In genomic region chr1:145859491-145860159, GRCh38 we compare ENCODE assay signal across 8 cellular contexts. TPM values are rescaled to one million over a fixed set of nuclear protein-coding genes. Genes with fewer than 3 reads are reported as not detected.
DNase-seq lines count a peak whose midpoint lies in the region; ATAC-seq and TF ChIP-seq lines count a peak whose summit lies in the region.

No MANE protein-coding gene starts in this region.

- H3K27ac Mint-ChIP-seq in activated CD8-positive, alpha-beta memory T cell treated with anti-CD3 and anti-CD28 coated beads, Interleukin-2, amount 10 ng/mL, durations not matched to agents 7 days and 5 days: peak overlapping the region; percentile 87
- peak overlapping the region; percentile 92 for H3K27ac Mint-ChIP-seq in endodermal cell

- H3K27me3 ChIP-seq in endodermal cell (ENCODE audit: control insufficient read depth, insufficient read depth, low read length, poor library complexity, severe bottlenecking): no peaks in the 10 kb centered on the region

- H3K9me3 Mint-ChIP-seq in activated CD8-positive, alpha-beta memory T cell treated with anti-CD3 and anti-CD28 coated beads, Interleukin-2, amount 10 ng/mL, durations not matched to agents 7 days and 5 days (ENCODE audit: low read depth): no peaks in the 10 kb centered on the region
- no peaks in the 10 kb centered on the region for H3K9me3 Mint-ChIP-seq in endodermal cell

- CTCF ChIA-PET in activated CD8-positive, alpha-beta memory T cell treated with anti-CD3 and anti-CD28 coated beads, Interleukin-2, amount 10 ng/mL, durations not matched to agents 7 days and 5 days (lab: Charles Lee): interaction anchor here (0.7 to 12.9 kb wide), 19 partner anchors 8 to 177 kb away, joined by 3 to 229 read pairs (median 4); partner anchors contain the start of genes ITGA10, LIX1L, NUDT17 and PEX11B

- H3K4me1 Mint-ChIP-seq in activated CD8-positive, alpha-beta memory T cell treated with anti-CD3 and anti-CD28 coated beads, Interleukin-2, amount 10 ng/mL, durations not matched to agents 7 days and 5 days: peaks cover 10% of the 10 kb centered on the region
- peaks cover 6% of the 10 kb centered on the region for H3K4me1 Mint-ChIP-seq in endodermal cell

- H3K9ac ChIP-seq in endodermal cell (ENCODE audit: extremely low read depth, low read length, poor library complexity, severe bottlenecking): peak overlapping the region; percentile 52

- peak overlapping the region; percentile 94 for H3K4me3 ChIP-seq in endodermal cell (ENCODE audit: low read length)
- H3K4me3 ChIP-seq in mesodermal cell (ENCODE audit: extremely low read depth, insufficient read depth, low read length, poor library complexity, severe bottlenecking): peak overlapping the region; percentile 79

- WGBS in endodermal cell (ENCODE audit: insufficient coverage in 1 of 2, insufficient read length in 1 of 2), 2 experiments: 1 to 5% methylated on average over 6 to 44 of the region's 44 CpGs
- WGBS in mesodermal cell (ENCODE audit: insufficient coverage in 2 of 2), 2 experiments: 0% methylated on average over 25 to 36 of the region's 44 CpGs

- peaks cover 4% of the 10 kb centered on the region for H3K36me3 Mint-ChIP-seq in activated CD8-positive, alpha-beta memory T cell treated with anti-CD3 and anti-CD28 coated beads, Interleukin-2, amount 10 ng/mL, durations not matched to agents 7 days and 5 days
- H3K36me3 Mint-ChIP-seq in endodermal cell (ENCODE audit: low read depth): peaks cover 21% of the 10 kb centered on the region

- peaks cover 11% of the 10 kb centered on the region for H3K27me3 Mint-ChIP-seq in activated CD8-positive, alpha-beta memory T cell treated with anti-CD3 and anti-CD28 coated beads, Interleukin-2, amount 10 ng/mL, durations not matched to agents 7 days and 5 days
- H3K27me3 Mint-ChIP-seq in endodermal cell (ENCODE audit: insufficient read depth): peaks cover 8% of the 10 kb centered on the region

- DNase-seq in CMK (ENCODE audit: low read depth) (peak; percentile 62), HS-5 (ENCODE audit: low read depth) (peak; percentile 59), NOMO-1 treated with DMSO at 0.1 percent for 48 hours (lab: John Stamatoyannopoulos, UW; ENCODE audit: unreplicated experiment) (peak; percentile 75), endodermal cell (peak; percentile 96)
- DNase-seq in activated CD8-positive, alpha-beta memory T cell treated with anti-CD3 and anti-CD28 coated beads, Interleukin-2, amount 10 ng/mL, durations not matched to agents 7 days and 5 days: peak; percentile 90
- peak; percentile 75 to 78 for DNase-seq in stimulated activated CD8-positive, alpha-beta memory T cell treated with anti-CD3 and anti-CD28 coated beads, Interleukin-15, amount 100 ng/mL, for 48 hours (ENCODE audit: low read depth in 2 of 2)

- H3K9me3 ChIP-seq in endodermal cell (ENCODE audit: control insufficient read depth, low read length) (no peaks in the 10 kb centered on the region), mesodermal cell (ENCODE audit: control insufficient read depth, low read length) (no peaks in the 10 kb centered on the region)

- H3K36me3 ChIP-seq in endodermal cell (ENCODE audit: control insufficient read depth, insufficient read depth, low read length) (peaks cover 25% of the 10 kb centered on the region), mesodermal cell (ENCODE audit: control insufficient read depth, insufficient read depth, low read length) (peaks cover 28% of the 10 kb centered on the region)

- TF ChIP-seq CTCF in endodermal cell (conservative IDR thresholded peaks at IDR 0.05): peak; percentile 44

- ATAC-seq in GM19467 (IDR thresholded peaks at IDR 0.05; ENCODE audit: unreplicated experiment): peak; percentile 65
- peak; percentile 79 for ATAC-seq in activated CD8-positive, alpha-beta memory T cell treated with anti-CD3 and anti-CD28 coated beads, Interleukin-2, amount 10 ng/mL, durations not matched to agents 7 days and 5 days

- H3K27ac ChIP-seq in endodermal cell (ENCODE audit: low read depth, low read length) (peak overlapping the region; percentile 76), mesodermal cell (ENCODE audit: low read depth, low read length, severe bottlenecking) (peak overlapping the region; percentile 79)

- peak overlapping the region; percentile 95 for H3K4me3 Mint-ChIP-seq in activated CD8-positive, alpha-beta memory T cell treated with anti-CD3 and anti-CD28 coated beads, Interleukin-2, amount 10 ng/mL, durations not matched to agents 7 days and 5 days
- H3K4me3 Mint-ChIP-seq in endodermal cell: peak overlapping the region; percentile 94

- H3K4me1 ChIP-seq in endodermal cell (ENCODE audit: control insufficient read depth, insufficient read depth, low read length): peaks cover 5% of the 10 kb centered on the region
- H3K4me1 ChIP-seq in mesodermal cell (ENCODE audit: control insufficient read depth, insufficient read depth, low read length, poor library complexity, severe bottlenecking): peaks cover 3% of the 10 kb centered on the region

RNA-seq across cellular contexts. Expression of gene PIAS3, which starts 0.7 kb away (rescaled TPM):
- 10 to 100 TPM; 20.3 to 23.6 TPM for total RNA-seq in activated CD8-positive, alpha-beta memory T cell treated with anti-CD3 and anti-CD28 coated beads, Interleukin-2, amount 10 ng/mL, durations not matched to agents 7 days and 5 days
- total RNA-seq in endodermal cell: 10 to 100 TPM; 44.8 to 53.4 TPM
- 45.1 TPM for polyA plus RNA-seq in endodermal cell (2013, experiment 1 of 2)
- 41.6 TPM for polyA plus RNA-seq in endodermal cell (2013, experiment 2 of 2)
- 48.8 TPM for polyA plus RNA-seq in mesodermal cell (2013, experiment 1 of 2)
- polyA plus RNA-seq in mesodermal cell (2013, experiment 2 of 2): 43.4 TPM

RNA-seq across cellular contexts. Expression of gene NUDT17, which starts 14.2 kb away (rescaled TPM):
- total RNA-seq in activated CD8-positive, alpha-beta memory T cell treated with anti-CD3 and anti-CD28 coated beads, Interleukin-2, amount 10 ng/mL, durations not matched to agents 7 days and 5 days: 1 to 10 TPM; 2.8 to 4.1 TPM
- total RNA-seq in endodermal cell: 1 to 10 TPM; 2.8 to 4.0 TPM
- 4.2 TPM for polyA plus RNA-seq in endodermal cell (2013, experiment 1 of 2)
- polyA plus RNA-seq in endodermal cell (2013, experiment 2 of 2): 2.9 TPM
- polyA plus RNA-seq in mesodermal cell (2013, experiment 1 of 2): 4.7 TPM
- polyA plus RNA-seq in mesodermal cell (2013, experiment 2 of 2): 3.2 TPM

RNA-seq across cellular contexts. Expression of gene ANKRD35, which starts 26.0 kb away (rescaled TPM):
- total RNA-seq in activated CD8-positive, alpha-beta memory T cell treated with anti-CD3 and anti-CD28 coated beads, Interleukin-2, amount 10 ng/mL, durations not matched to agents 7 days and 5 days: 1 to 10 TPM; 1.1 to 1.4 TPM
- total RNA-seq in endodermal cell: 1 to 10 TPM in 1 of 2 donors, under 1 TPM in 1; 0.88 to 1.4 TPM
- 0.68 TPM for polyA plus RNA-seq in endodermal cell (2013, experiment 1 of 2)
- 0.70 TPM for polyA plus RNA-seq in endodermal cell (2013, experiment 2 of 2)
- 0.22 TPM for polyA plus RNA-seq in mesodermal cell (2013, experiment 1 of 2)
- polyA plus RNA-seq in mesodermal cell (2013, experiment 2 of 2): 0.15 TPM

RNA-seq across cellular contexts. Expression of gene POLR3C, which starts 35.6 kb away (rescaled TPM):
- 10 to 100 TPM; 31.1 to 37.0 TPM for total RNA-seq in activated CD8-positive, alpha-beta memory T cell treated with anti-CD3 and anti-CD28 coated beads, Interleukin-2, amount 10 ng/mL, durations not matched to agents 7 days and 5 days
- 10 to 100 TPM; 32.7 to 37.9 TPM for total RNA-seq in endodermal cell
- 34.2 TPM for polyA plus RNA-seq in endodermal cell (2013, experiment 1 of 2)
- 27.8 TPM for polyA plus RNA-seq in endodermal cell (2013, experiment 2 of 2)
- polyA plus RNA-seq in mesodermal cell (2013, experiment 1 of 2): 27.6 TPM
- polyA plus RNA-seq in mesodermal cell (2013, experiment 2 of 2): 28.1 TPM

RNA-seq across cellular contexts. Expression of gene RNF115, which starts 35.7 kb away (rescaled TPM):
- total RNA-seq in activated CD8-positive, alpha-beta memory T cell treated with anti-CD3 and anti-CD28 coated beads, Interleukin-2, amount 10 ng/mL, durations not matched to agents 7 days and 5 days: 10 to 100 TPM; 14.6 to 18.0 TPM
- total RNA-seq in endodermal cell: 10 to 100 TPM; 17.7 to 19.3 TPM
- 8.6 TPM for polyA plus RNA-seq in endodermal cell (2013, experiment 1 of 2)
- 9.9 TPM for polyA plus RNA-seq in endodermal cell (2013, experiment 2 of 2)
- 10.6 TPM for polyA plus RNA-seq in mesodermal cell (2013, experiment 1 of 2)
- polyA plus RNA-seq in mesodermal cell (2013, experiment 2 of 2): 8.8 TPM

Comparison
In these comparisons a context has a peak if more than half of its experiments do, and no peak if none do; other contexts are left out.
1. Peak in every context shown above with its lines: DNase-seq, ATAC-seq, H3K4me3 ChIP-seq and H3K27ac ChIP-seq.